ENCODE assay signal across 24 cellular contexts in genomic region chrX:153769865-153770605, GRCh38. TPM values are rescaled to one million over a fixed set of nuclear protein-coding genes. Genes with fewer than 3 reads are reported as not detected.
A peak's percentile ranks its signal among the peaks of the same experiment; 100 is the strongest.
DNase-seq lines count a peak whose midpoint lies in the region; ATAC-seq, FAIRE-seq and TF ChIP-seq lines count a peak whose summit lies in the region.
"Had no signal": no experiment of that assay in that cellular context is flagged by ENCODE, and none has a peak within 500 bp of the region (broad histone marks: within the 10 kb centered on the region; RNA-seq: fewer than 3 reads in every experiment).

No MANE protein-coding gene starts in this region.

- TF ChIP-seq CTCF in SK-N-SH (IDR thresholded peaks at IDR 0.05) (no peak), GM13976 (IDR thresholded peaks at IDR 0.05; ENCODE audit: borderline replicate concordance, control extremely low read depth, extremely low read depth, insufficient read depth, missing control alignments) (no peak), K562 (IDR thresholded peaks at IDR 0.05 in 2 of 3, conservative IDR thresholded peaks at IDR 0.05 in 1 of 3; ENCODE audit: insufficient read depth in 2 of 3, low read depth in 1 of 3, low read length in 3 of 3) (no peak), ovary (IDR thresholded peaks at IDR 0.05) (no peak), body of pancreas (IDR thresholded peaks at IDR 0.05) (no peak)

- POLR2A ChIA-PET in SK-N-SH (lab: Yijun Ruan, JAX) = no interaction called here
- POLR2A ChIA-PET in K562 (lab: Yijun Ruan, JAX) = no interaction called here

- H3K79me2 ChIP-seq in SK-N-SH (ENCODE audit: insufficient read depth) = peaks cover 6% of the 10 kb centered on the region; the same call in 1 of the 2 replicates
- H3K79me2 ChIP-seq in K562 (ENCODE audit: control insufficient read depth, insufficient read depth, low read length) = peaks cover 3% of the 10 kb centered on the region; the same call in 2 of the 3 replicates

- H3K4me3 ChIP-seq in SK-N-SH (ENCODE audit: low read depth in 2 of 2, low read length in 1 of 2) (no peak overlapping the region), K562 (no peak overlapping the region), ovary (no peak overlapping the region), body of pancreas (no peak overlapping the region)
- H3K4me3 ChIP-seq: esophagus squamous epithelium, gastrocnemius medialis, lung, Peyer's patch, tibial nerve had no signal

- BruUV-seq in K562 (replicated peaks; lab: Mats Ljungman, UMichigan) = no TSS peak

- H4K20me1 ChIP-seq in SK-N-SH (ENCODE audit: insufficient read depth) (0 out of 2 replicates have a peak, but pooled peaks cover 6% of the 10 kb centered on the region), K562 (replicated peaks; ENCODE audit: control insufficient read depth, insufficient read depth, low read length) (no peaks in the 10 kb centered on the region)

- WGBS in SK-N-SH (ENCODE audit: low lambda C conversion rate) = 63% methylated on average over 12 of the region's 25 CpGs
- WGBS in K562 (ENCODE audit: insufficient coverage, low coverage, missing lambda C conversion rate) = 81% methylated on average over 18 of the region's 25 CpGs
- WGBS in ovary, 3 donors = 84 to 90% (median 88%) methylated on average over 23 to 25 of the region's 25 CpGs
- 70 to 80% methylated on average over 2 to 9 of the region's 25 CpGs for WGBS in body of pancreas, 2 donors

- TF ChIP-seq RAD21 in SK-N-SH (IDR thresholded peaks at IDR 0.05; ENCODE audit: low read length) (no peak), K562 (CRISPR knock-in tag; conservative IDR thresholded peaks at IDR 0.05 in 1 of 2, IDR thresholded peaks at IDR 0.05 in 1 of 2) (no peak)

- CTCF ChIA-PET in SK-N-SH (lab: Yijun Ruan, JAX) (no interaction called here), K562 (lab: Yijun Ruan, JAX; ENCODE audit: low intra/inter-chr PET ratio) (no interaction called here)

- H3K36me3 ChIP-seq in SK-N-SH (replicated peaks in 1 of 2; ENCODE audit: control insufficient read depth in 1 of 2, insufficient read depth in 2 of 2, low read length in 1 of 2) (peaks cover 0 to 4% of the 10 kb centered on the region in 2 experiments), K562 (ENCODE audit: control insufficient read depth, insufficient read depth, low read length) (no peaks in the 10 kb centered on the region), ovary (no peaks in the 10 kb centered on the region), body of pancreas (replicated peaks in 1 of 2; ENCODE audit: insufficient read depth in 1 of 2, low read depth in 2 of 2) (no peaks in the 10 kb centered on the region)
- H3K36me3 ChIP-seq: gastrocnemius medialis, neutrophil, Peyer's patch had no signal

- TF ChIP-seq POLR2A in K562 (conservative IDR thresholded peaks at IDR 0.05) (no peak), ovary (IDR thresholded peaks at IDR 0.05) (no peak), body of pancreas (IDR thresholded peaks at IDR 0.05) (no peak), erythroblast (IDR thresholded peaks at IDR 0.05; ENCODE audit: low read length) (no peak)

- ATAC-seq in SK-N-SH treated with all-trans-retinoic acid at 6 μM for 48 hours (no peak), K562 (no peak), body of pancreas (no peak)
- ATAC-seq: gastrocnemius medialis; stimulated activated naive CD8-positive, alpha-beta T cell treated with anti-CD3 and anti-CD28 coated beads, Interleukin-15, Interleukin-2, amounts not matched to agents 100 U/mL and 50 U/mL, for 24 hours had no signal

- H2AFZ ChIP-seq in SK-N-SH (ENCODE audit: low read depth) = no peak overlapping the region
- no peak overlapping the region for H2AFZ ChIP-seq in K562 (ENCODE audit: low read depth, low read length)

- H3K27me3 ChIP-seq in SK-N-SH (ENCODE audit: insufficient read depth) (no peaks in the 10 kb centered on the region), K562 (ENCODE audit: control insufficient read depth in 2 of 2, insufficient read depth in 2 of 2, low read length in 2 of 2) (no peaks in the 10 kb centered on the region), ovary (no peaks in the 10 kb centered on the region), body of pancreas (no peaks in the 10 kb centered on the region)
- H3K27me3 ChIP-seq: esophagus squamous epithelium, gastrocnemius medialis, Peyer's patch, tibial nerve had no signal

- peak; percentile 29 for DNase-seq in SK-N-SH
- DNase-seq in GM13976 (ENCODE audit: low spot score) = peak; percentile 28
- DNase-seq in K562 (ENCODE audit: extremely low read depth in 1 of 4, low spot score in 3 of 4) = no peak
- peak in 3 of 5 donors; percentile 11 to 31 (median 16) for DNase-seq in ovary
- DNase-seq in body of pancreas = no peak
- DNase-seq in activated gamma-delta T cell (lab: John Stamatoyannopoulos, UW) = no peak
- no peak for DNase-seq in erythroblast (lab: John Stamatoyannopoulos, UW)
- DNase-seq: activated CD4-positive, alpha-beta T cell treated with anti-CD3 and anti-CD28 coated beads, Interleukin-2, amount 50 U/mL, for 48 hours; DMS79 treated with DMSO at 0.1 percent for 48 hours; effector memory CD4-positive, alpha-beta T cell; esophagus squamous epithelium; gastrocnemius medialis; NCI-H146; NCI-H524 treated with DMSO at 0.1 percent for 48 hours; stimulated activated CD4-positive, alpha-beta T cell treated with anti-CD3 and anti-CD28 coated beads, Interleukin-4, amount 100 ng/mL, for 24 hours; stimulated activated naive CD8-positive, alpha-beta T cell treated with anti-CD3 and anti-CD28 coated beads, Interleukin-15, Interleukin-2, amounts not matched to agents 100 U/mL and 50 U/mL, for 24 hours had no signal

- intact Hi-C loops in K562 (cut with micrococcal nuclease) = loop anchor here (5.0 kb wide), 1 partner anchor 157 kb away; the partner anchor contains the start of gene ARHGAP4
- intact Hi-C loops in ovary (cut with DNase I) = loop anchor here in 3 of 4 donors (5.0 kb wide), 4 partner anchors 182 to 1447 kb away; partner anchors contain the start of gene VBP1 (in 1 of the 3)
- intact Hi-C loops in body of pancreas (cut with DNase I) = loop anchor here (5.0 kb wide), 1 partner anchor 172 kb away; the partner anchor contains the start of gene RENBP

- H3K4me2 ChIP-seq in SK-N-SH (no peak overlapping the region), K562 (ENCODE audit: insufficient read depth, low read length) (no peak overlapping the region)

- no peaks in the 10 kb centered on the region for H3K9me3 ChIP-seq in SK-N-SH
- H3K9me3 ChIP-seq in K562 (replicated peaks; ENCODE audit: control insufficient read depth, insufficient read depth, low read depth, low read length) = no peaks in the 10 kb centered on the region
- no peaks in the 10 kb centered on the region for H3K9me3 ChIP-seq in ovary
- no peaks in the 10 kb centered on the region for H3K9me3 ChIP-seq in body of pancreas
- H3K9me3 ChIP-seq: esophagus squamous epithelium, gastrocnemius medialis, neutrophil, Peyer's patch, tibial nerve had no signal

- H3K4me1 ChIP-seq in SK-N-SH (ENCODE audit: control insufficient read depth in 1 of 2, insufficient read depth in 2 of 2, low read depth in 1 of 2, low read length in 1 of 2) (peaks cover 0 to 17% of the 10 kb centered on the region in 2 experiments; a peak in 1 of 4 replicates), K562 (replicated peaks in 1 of 2; ENCODE audit: control insufficient read depth in 2 of 2, insufficient read depth in 2 of 2, low read length in 2 of 2) (peaks cover 6 to 92% of the 10 kb centered on the region in 2 experiments), ovary (ENCODE audit: insufficient read depth) (no peaks in the 10 kb centered on the region), body of pancreas (peaks cover under 1% of the 10 kb centered on the region)
- H3K4me1 ChIP-seq: gastrocnemius medialis, Peyer's patch had no signal

- in situ Hi-C loops in GM13976 (cut with MboI; ENCODE audit: low sequenced_read_pairs, unreplicated experiment) (no loop called here), K562 (cut with MboI) (no loop called here)

- no peak for FAIRE-seq in K562 (lab: Jason Lieb, UNC)
- FAIRE-seq: islet of Langerhans had no signal

- H3K9me2 ChIP-seq in SK-N-SH = no peaks in the 10 kb centered on the region

- TF ChIP-seq EP300 in SK-N-SH (IDR thresholded peaks at IDR 0.05; ENCODE audit: borderline replicate concordance in 1 of 2, low read depth in 1 of 2, low read length in 1 of 2) (no peak), K562 (IDR thresholded peaks at IDR 0.05; ENCODE audit: low read length) (no peak), ovary (IDR thresholded peaks at IDR 0.05) (no peak)

- H3K27ac ChIP-seq in SK-N-SH (ENCODE audit: low read depth in 2 of 2, low read length in 1 of 2) (no peak overlapping the region), K562 (ENCODE audit: extremely low read depth, low read depth, low read length) (no peak overlapping the region), ovary (no peak overlapping the region), body of pancreas (no peak overlapping the region)
- H3K27ac ChIP-seq: esophagus squamous epithelium, gastrocnemius medialis, neutrophil, Peyer's patch, VCaP had no signal

- no peaks in the 10 kb centered on the region for H3F3A ChIP-seq in SK-N-SH (replicated peaks; ENCODE audit: insufficient read depth)

- H3K9ac ChIP-seq in SK-N-SH = no peak overlapping the region
- H3K9ac ChIP-seq in K562 (ENCODE audit: insufficient read depth in 1 of 2, low read depth in 2 of 2, low read length in 2 of 2) = peak overlapping the region in 1 of 2 experiments; percentile 26; a peak in 1 of 4 replicates

- no peaks in the 10 kb centered on the region for H3K9me1 ChIP-seq in K562 (ENCODE audit: control insufficient read depth, insufficient read depth, low read length)

RNA-seq across cellular contexts. Expression of gene PLXNB3, which starts 6.0 kb away (rescaled TPM):
- polyA plus RNA-seq in SK-N-SH (2012; rRNA removed) (13.8 and 15.5 TPM in 2 replicates), K562 (2011; rRNA removed) (1.5 and 2.4 TPM in 2 replicates), K562 (2014; fragmentation: Illumina TruSeq; extraction: Trizol) (0.40 and 0.50 TPM in 2 replicates), K562 (2014; fragmentation: Nextera tagmentation; extraction: Ambion mirVana) (not detected), K562 (2014; rRNA removed) (1.4 and 1.6 TPM in 2 replicates), ovary (1 to 10 TPM in 1 of 2 donors, under 1 TPM in 1; 0.79 to 3.6 TPM)
- 4.8 and 6.1 TPM in 2 replicates for polyA plus RNA-seq in SK-N-SH (2012; cell fraction: cytosol; rRNA removed)
- 102 and 172 TPM in 2 replicates for polyA plus RNA-seq in SK-N-SH (2012; cell fraction: nucleus; rRNA removed)
- total RNA-seq in K562 (2011; cell fraction: chromatin; rRNA removed; ENCODE audit: low replicate concordance) = 2.4 and 18.7 TPM in 2 replicates
- 5.5 and 11.0 TPM in 2 replicates for total RNA-seq in K562 (2011; cell fraction: nucleolus; rRNA removed)
- 3.1 and 3.7 TPM in 2 replicates for total RNA-seq in K562 (2011; cell fraction: nucleoplasm; rRNA removed)
- total RNA-seq in K562 (2014; rRNA removed) (1.6 and 2.0 TPM in 2 replicates), K562 (2014; rRNA removed; fragmentation: Illumina TruSeq; extraction: Trizol) (0.22 TPM in 1 of 2 replicates, not detected in the other), K562 (2015; rRNA removed; fragmentation: Illumina TruSeq; extraction: Trizol) (0.25 and 0.72 TPM in 2 replicates), K562 (2021) (1.6 TPM in 2 replicates), ovary (1 to 10 TPM in 3 of 7 donors, under 1 TPM in 4; 0.46 to 5.0 (median 0.95) TPM), body of pancreas (10 to 100 TPM in 1 of 2 donors, 1 to 10 TPM in 1; 4.2 to 13.2 TPM)
- polyA plus RNA-seq in K562 (2011; cell fraction: cytosol; rRNA removed) = 0.63 and 1.1 TPM in 2 replicates
- 12.2 and 14.5 TPM in 2 replicates for polyA plus RNA-seq in K562 (2011; cell fraction: nucleus; rRNA removed)
- 0.94 and 1.7 TPM in 2 replicates for polyA plus RNA-seq in K562 (2012)
- 0.81 and 1.2 TPM in 2 replicates for polyA minus RNA-seq in K562 (2011; rRNA and poly(A)+ RNA removed)
- 1.2 and 2.0 TPM in 2 replicates for polyA minus RNA-seq in K562 (2011; cell fraction: cytosol; rRNA and poly(A)+ RNA removed)
- 4.0 and 4.3 TPM in 2 replicates for polyA minus RNA-seq in K562 (2011; cell fraction: nucleus; rRNA and poly(A)+ RNA removed)

RNA-seq across cellular contexts. Expression of gene SRPK3, which starts 10.8 kb away (rescaled TPM):
- 0.50 and 0.74 TPM in 2 replicates for polyA plus RNA-seq in SK-N-SH (2012; rRNA removed)
- polyA plus RNA-seq in SK-N-SH (2012; cell fraction: cytosol; rRNA removed) = 0.08 and 0.19 TPM in 2 replicates
- 0.80 and 1.5 TPM in 2 replicates for polyA plus RNA-seq in SK-N-SH (2012; cell fraction: nucleus; rRNA removed)
- 0.42 TPM in 1 of 2 replicates, not detected in the other for total RNA-seq in K562 (2011; cell fraction: chromatin; rRNA removed; ENCODE audit: low replicate concordance)
- 0.17 and 0.39 TPM in 2 replicates for total RNA-seq in K562 (2011; cell fraction: nucleolus; rRNA removed)
- total RNA-seq in K562 (2011; cell fraction: nucleoplasm; rRNA removed) = 0.07 TPM in 1 of 2 replicates, not detected in the other
- total RNA-seq in K562 (2014; rRNA removed) = 0.09 TPM in 1 of 2 replicates, not detected in the other
- not detected in 2 replicates for total RNA-seq in K562 (2014; rRNA removed; fragmentation: Illumina TruSeq; extraction: Trizol)
- not detected in 2 replicates for total RNA-seq in K562 (2015; rRNA removed; fragmentation: Illumina TruSeq; extraction: Trizol)
- 0.04 TPM in 1 of 2 replicates, not detected in the other for total RNA-seq in K562 (2021)
- 0.01 and 0.12 TPM in 2 replicates for polyA plus RNA-seq in K562 (2011; rRNA removed)
- polyA plus RNA-seq in K562 (2011; cell fraction: cytosol; rRNA removed) = 0.03 and 0.15 TPM in 2 replicates
- polyA plus RNA-seq in K562 (2011; cell fraction: nucleus; rRNA removed) = 0.07 and 0.27 TPM in 2 replicates
- polyA plus RNA-seq in K562 (2012) = 0.84 and 1.1 TPM in 2 replicates
- 0.03 TPM in 1 of 2 replicates, not detected in the other for polyA plus RNA-seq in K562 (2014; fragmentation: Illumina TruSeq; extraction: Trizol)
- under 1 TPM; 0.04 to 0.06 TPM for polyA plus RNA-seq in K562 (2014; fragmentation: Nextera tagmentation; extraction: Ambion mirVana)
- polyA plus RNA-seq in K562 (2014; rRNA removed) = 0.03 and 0.07 TPM in 2 replicates
- not detected in 2 replicates for polyA minus RNA-seq in K562 (2011; rRNA and poly(A)+ RNA removed)
- not detected in 2 replicates for polyA minus RNA-seq in K562 (2011; cell fraction: cytosol; rRNA and poly(A)+ RNA removed)
- 0.11 and 0.13 TPM in 2 replicates for polyA minus RNA-seq in K562 (2011; cell fraction: nucleus; rRNA and poly(A)+ RNA removed)
- total RNA-seq in ovary = 1 to 10 TPM; 1.1 to 2.1 (median 1.6) TPM
- polyA plus RNA-seq in ovary = under 1 TPM; 0.25 to 0.65 TPM
- not detected for total RNA-seq in body of pancreas
- total RNA-seq: T-helper 2 cell treated with Interferon-gamma antibody and Interleukin-4, amounts not matched to agents 100 ng/mL and 5 ng/mL, for 36 hours had no signal

RNA-seq across cellular contexts. Expression of gene IDH3G, which starts 24.1 kb away (rescaled TPM):
- 78.0 and 107 TPM in 2 replicates for polyA plus RNA-seq in SK-N-SH (2012; rRNA removed)
- polyA plus RNA-seq in SK-N-SH (2012; cell fraction: cytosol; rRNA removed) = 38.1 and 53.3 TPM in 2 replicates
- polyA plus RNA-seq in SK-N-SH (2012; cell fraction: nucleus; rRNA removed) = 212 and 213 TPM in 2 replicates
- total RNA-seq in K562 (2011; cell fraction: chromatin; rRNA removed; ENCODE audit: low replicate concordance) = 85.9 and 295 TPM in 2 replicates
- total RNA-seq in K562 (2011; cell fraction: nucleolus; rRNA removed) = 142 and 145 TPM in 2 replicates
- 98.2 and 107 TPM in 2 replicates for total RNA-seq in K562 (2011; cell fraction: nucleoplasm; rRNA removed)
- total RNA-seq in K562 (2014; rRNA removed) = 62.4 and 70.5 TPM in 2 replicates
- total RNA-seq in K562 (2014; rRNA removed; fragmentation: Illumina TruSeq; extraction: Trizol) = 16.3 and 30.6 TPM in 2 replicates
- total RNA-seq in K562 (2015; rRNA removed; fragmentation: Illumina TruSeq; extraction: Trizol) = 34.1 and 39.2 TPM in 2 replicates
- 64.0 and 67.1 TPM in 2 replicates for total RNA-seq in K562 (2021)
- polyA plus RNA-seq in K562 (2011; rRNA removed) = 37.9 and 74.6 TPM in 2 replicates
- polyA plus RNA-seq in K562 (2011; cell fraction: cytosol; rRNA removed) = 81.4 and 108 TPM in 2 replicates
- polyA plus RNA-seq in K562 (2011; cell fraction: nucleus; rRNA removed) = 174 and 207 TPM in 2 replicates
- polyA plus RNA-seq in K562 (2012) = 78.2 and 88.3 TPM in 2 replicates
- 72.5 and 80.1 TPM in 2 replicates for polyA plus RNA-seq in K562 (2014; fragmentation: Illumina TruSeq; extraction: Trizol)
- 10 to 100 TPM; 24.3 to 36.4 TPM for polyA plus RNA-seq in K562 (2014; fragmentation: Nextera tagmentation; extraction: Ambion mirVana)
- 63.2 and 69.3 TPM in 2 replicates for polyA plus RNA-seq in K562 (2014; rRNA removed)
- 72.5 and 76.8 TPM in 2 replicates for polyA minus RNA-seq in K562 (2011; rRNA and poly(A)+ RNA removed)
- polyA minus RNA-seq in K562 (2011; cell fraction: cytosol; rRNA and poly(A)+ RNA removed) = 47.7 and 58.4 TPM in 2 replicates
- polyA minus RNA-seq in K562 (2011; cell fraction: nucleus; rRNA and poly(A)+ RNA removed) = 49.9 and 58.3 TPM in 2 replicates
- 10 to 100 TPM; 48.5 to 58.5 (median 54.7) TPM for total RNA-seq in ovary
- 10 to 100 TPM; 41.3 to 44.2 TPM for polyA plus RNA-seq in ovary
- total RNA-seq in body of pancreas = 10 to 100 TPM; 25.2 to 27.7 TPM

RNA-seq across cellular contexts. Expression of gene SSR4, which starts 24.4 kb away (rescaled TPM):
- polyA plus RNA-seq in SK-N-SH (2012; rRNA removed) = 326 and 367 TPM in 2 replicates
- polyA plus RNA-seq in SK-N-SH (2012; cell fraction: cytosol; rRNA removed) = 195 and 259 TPM in 2 replicates
- 162 and 171 TPM in 2 replicates for polyA plus RNA-seq in SK-N-SH (2012; cell fraction: nucleus; rRNA removed)
- 87.7 and 259 TPM in 2 replicates for total RNA-seq in K562 (2011; cell fraction: chromatin; rRNA removed; ENCODE audit: low replicate concordance)
- 611 and 654 TPM in 2 replicates for total RNA-seq in K562 (2011; cell fraction: nucleolus; rRNA removed)
- 313 and 394 TPM in 2 replicates for total RNA-seq in K562 (2011; cell fraction: nucleoplasm; rRNA removed)
- total RNA-seq in K562 (2014; rRNA removed) = 222 and 275 TPM in 2 replicates
- 120 and 146 TPM in 2 replicates for total RNA-seq in K562 (2014; rRNA removed; fragmentation: Illumina TruSeq; extraction: Trizol)
- total RNA-seq in K562 (2015; rRNA removed; fragmentation: Illumina TruSeq; extraction: Trizol) = 299 and 311 TPM in 2 replicates
- 272 and 275 TPM in 2 replicates for total RNA-seq in K562 (2021)
- 255 and 290 TPM in 2 replicates for polyA plus RNA-seq in K562 (2011; rRNA removed)
- 616 and 1,308 TPM in 2 replicates for polyA plus RNA-seq in K562 (2011; cell fraction: cytosol; rRNA removed)
- 189 and 214 TPM in 2 replicates for polyA plus RNA-seq in K562 (2011; cell fraction: nucleus; rRNA removed)
- 287 and 544 TPM in 2 replicates for polyA plus RNA-seq in K562 (2012)
- polyA plus RNA-seq in K562 (2014; fragmentation: Illumina TruSeq; extraction: Trizol) = 196 and 294 TPM in 2 replicates
- 100 to 1,000 TPM; 469 to 492 TPM for polyA plus RNA-seq in K562 (2014; fragmentation: Nextera tagmentation; extraction: Ambion mirVana)
- polyA plus RNA-seq in K562 (2014; rRNA removed) = 344 and 405 TPM in 2 replicates
- polyA minus RNA-seq in K562 (2011; rRNA and poly(A)+ RNA removed) = 132 and 170 TPM in 2 replicates
- 261 and 339 TPM in 2 replicates for polyA minus RNA-seq in K562 (2011; cell fraction: cytosol; rRNA and poly(A)+ RNA removed)
- 48.7 and 66.4 TPM in 2 replicates for polyA minus RNA-seq in K562 (2011; cell fraction: nucleus; rRNA and poly(A)+ RNA removed)
- 100 to 1,000 TPM; 123 to 181 (median 155) TPM for total RNA-seq in ovary
- 100 to 1,000 TPM; 120 to 261 TPM for polyA plus RNA-seq in ovary
- 100 to 1,000 TPM; 115 to 238 TPM for total RNA-seq in body of pancreas

RNA-seq across cellular contexts. Expression of gene ABCD1, which starts 45.4 kb away (rescaled TPM):
- polyA plus RNA-seq in SK-N-SH (2012; rRNA removed) (7.2 and 7.9 TPM in 2 replicates), K562 (2011; rRNA removed) (1.6 and 3.8 TPM in 2 replicates), K562 (2014; fragmentation: Illumina TruSeq; extraction: Trizol) (2.2 and 3.5 TPM in 2 replicates), K562 (2014; fragmentation: Nextera tagmentation; extraction: Ambion mirVana) (under 1 TPM; 0.07 to 0.18 TPM), K562 (2014; rRNA removed) (3.8 and 5.2 TPM in 2 replicates), ovary (1 to 10 TPM; 1.4 to 5.1 TPM)
- 2.8 and 5.4 TPM in 2 replicates for polyA plus RNA-seq in SK-N-SH (2012; cell fraction: cytosol; rRNA removed)
- polyA plus RNA-seq in SK-N-SH (2012; cell fraction: nucleus; rRNA removed) = 17.4 and 18.9 TPM in 2 replicates
- 3.4 and 16.6 TPM in 2 replicates for total RNA-seq in K562 (2011; cell fraction: chromatin; rRNA removed; ENCODE audit: low replicate concordance)
- total RNA-seq in K562 (2011; cell fraction: nucleolus; rRNA removed) = 12.9 and 17.3 TPM in 2 replicates
- 7.3 TPM in 2 replicates for total RNA-seq in K562 (2011; cell fraction: nucleoplasm; rRNA removed)
- total RNA-seq in K562 (2014; rRNA removed) (3.9 and 6.0 TPM in 2 replicates), K562 (2014; rRNA removed; fragmentation: Illumina TruSeq; extraction: Trizol) (0.80 and 1.4 TPM in 2 replicates), K562 (2015; rRNA removed; fragmentation: Illumina TruSeq; extraction: Trizol) (2.8 and 3.1 TPM in 2 replicates), K562 (2021) (6.9 and 7.1 TPM in 2 replicates), ovary (10 to 100 TPM in 1 of 7 donors, 1 to 10 TPM in 6; 6.1 to 11.1 (median 9.1) TPM), body of pancreas (10 to 100 TPM; 11.2 to 31.6 TPM)
- polyA plus RNA-seq in K562 (2011; cell fraction: cytosol; rRNA removed) = 2.8 and 5.5 TPM in 2 replicates
- polyA plus RNA-seq in K562 (2011; cell fraction: nucleus; rRNA removed) = 8.7 and 16.4 TPM in 2 replicates
- 6.3 and 9.6 TPM in 2 replicates for polyA plus RNA-seq in K562 (2012)
- polyA minus RNA-seq in K562 (2011; rRNA and poly(A)+ RNA removed) = 1.8 and 2.6 TPM in 2 replicates
- 4.3 and 4.4 TPM in 2 replicates for polyA minus RNA-seq in K562 (2011; cell fraction: cytosol; rRNA and poly(A)+ RNA removed)
- polyA minus RNA-seq in K562 (2011; cell fraction: nucleus; rRNA and poly(A)+ RNA removed) = 7.9 and 8.4 TPM in 2 replicates

Comparison
In these comparisons a context has a peak if more than half of its experiments do, and no peak if none do; other contexts are left out.
1. DNase-seq: peak in SK-N-SH (single experiment), GM13976 (single experiment) and ovary (3 of 5); none in K562 (0 of 4), body of pancreas (0 of 4), activated gamma-delta T cell (single experiment) and erythroblast (0 of 2).